Comparison of ENCODE assay signal across 8 cellular contexts in the genomic region with DNA sequence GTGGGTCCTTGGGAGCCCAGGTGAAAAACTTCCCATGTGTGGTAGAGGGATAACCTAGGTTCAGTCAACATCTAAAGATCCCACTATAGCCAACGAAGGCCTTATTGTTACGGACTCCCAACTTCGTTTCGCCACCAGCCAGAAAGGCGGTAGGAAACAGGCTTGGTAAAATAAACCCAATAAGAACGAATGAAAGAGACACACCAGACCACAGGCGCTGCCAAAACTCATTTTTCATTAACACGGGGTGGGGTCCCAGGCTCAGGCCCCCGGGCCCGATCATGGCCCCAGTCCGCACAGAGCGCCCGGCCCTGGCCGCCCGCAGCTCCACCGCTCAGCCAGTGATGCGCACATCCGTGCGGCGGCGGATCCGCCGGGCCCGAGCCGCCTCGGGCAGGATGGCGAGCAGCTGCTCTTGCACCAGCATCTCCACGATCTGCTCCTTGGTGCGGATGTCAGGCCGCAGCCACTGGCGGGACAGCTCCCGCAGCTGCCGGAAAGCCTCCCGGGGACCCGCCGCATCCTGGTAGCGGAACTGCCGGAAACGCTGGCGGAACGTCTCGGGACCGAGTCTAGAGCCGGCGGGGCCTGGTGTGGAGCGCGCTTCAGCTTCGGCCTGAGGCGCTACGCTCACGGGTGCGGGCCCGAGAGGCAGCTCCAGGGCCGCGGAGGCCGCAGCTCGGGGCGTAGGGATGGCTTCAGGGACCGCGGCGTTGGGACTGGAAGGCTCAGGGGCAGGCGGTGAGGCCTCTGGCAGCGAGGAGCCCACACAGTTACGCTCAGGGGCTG. TPM values are rescaled to one million over a fixed set of nuclear protein-coding genes. Genes with fewer than 3 reads are reported as not detected.
DNase-seq lines count a peak whose midpoint lies in the region; ATAC-seq and TF ChIP-seq lines count a peak whose summit lies in the region.

No MANE protein-coding gene starts in this region.

- TF ChIP-seq CTCF in PC-3 (conservative IDR thresholded peaks at IDR 0.05; ENCODE audit: low read depth, low read length): no peak
- TF ChIP-seq CTCF in fibroblast of lung (conservative IDR thresholded peaks at IDR 0.05 in 1 of 2, IDR thresholded peaks at IDR 0.05 in 1 of 2; ENCODE audit: low read depth in 1 of 2, low read length in 2 of 2): no peak
- no peak for TF ChIP-seq CTCF in neural crest cell (conservative IDR thresholded peaks at IDR 0.05)

- H3K27me3 Mint-ChIP-seq in activated T-helper 17 cell treated with anti-CD3 and anti-CD28 coated beads, Interleukin-2, amount 50 U/mL, for 72 hours: no peaks in the 10 kb centered on the region
- no peaks in the 10 kb centered on the region for H3K27me3 Mint-ChIP-seq in neural crest cell (ENCODE audit: low read depth)

- H3K27ac Mint-ChIP-seq in activated T-helper 17 cell treated with anti-CD3 and anti-CD28 coated beads, Interleukin-2, amount 50 U/mL, for 72 hours: peak overlapping the region; percentile 99
- H3K27ac Mint-ChIP-seq in neural crest cell (ENCODE audit: unreplicated experiment): peak overlapping the region; percentile 99

- H4K20me1 ChIP-seq in PC-3 (ENCODE audit: low read length) (no peaks in the 10 kb centered on the region), fibroblast of lung (ENCODE audit: control insufficient read depth, extremely low read depth, insufficient read depth, low read length) (no peaks in the 10 kb centered on the region)

- POLR2A ChIA-PET in PC-3 (lab: Charles Lee; ENCODE audit: unreplicated experiment): interaction anchor here (0.6 to 2.5 kb wide), 5 partner anchors 38 to 254 kb away, joined by 3 to 27 read pairs (median 5); a partner anchor contains a TSS

- peak overlapping the region; percentile 98 for H3K9ac ChIP-seq in PC-3 (ENCODE audit: low read length)
- peak overlapping the region; percentile 99 for H3K9ac ChIP-seq in fibroblast of lung (ENCODE audit: insufficient read depth, low read length)
- H3K9ac ChIP-seq in subcutaneous abdominal adipose tissue (ENCODE audit: low read length in 5 of 5): peak overlapping the region; percentile 96 to 100 (median 99)

- H3K4me1 Mint-ChIP-seq in activated T-helper 17 cell treated with anti-CD3 and anti-CD28 coated beads, Interleukin-2, amount 50 U/mL, for 72 hours: peaks cover 5% of the 10 kb centered on the region
- H3K4me1 Mint-ChIP-seq in neural crest cell: peaks cover 21% of the 10 kb centered on the region

- CTCF ChIA-PET in PC-3 (lab: Charles Lee): interaction anchor here (0.6 to 3.7 kb wide), 8 partner anchors 14 to 212 kb away, joined by 3 to 36 read pairs (median 4); a partner anchor contains a TSS

- H3K4me1 ChIP-seq in PC-3 (ENCODE audit: insufficient read depth, low read length): peaks cover 13% of the 10 kb centered on the region
- H3K4me1 ChIP-seq in fibroblast of lung (ENCODE audit: control insufficient read depth, extremely low read depth, insufficient read depth, low read length): peaks cover 4% of the 10 kb centered on the region
- peaks cover 6 to 30% (median 26%) of the 10 kb centered on the region in 5 donors for H3K4me1 ChIP-seq in subcutaneous abdominal adipose tissue (ENCODE audit: control insufficient read depth in 5 of 5, insufficient read depth in 5 of 5, low read length in 5 of 5)

- peak overlapping the region; percentile 99 for H3K4me3 Mint-ChIP-seq in activated T-helper 17 cell treated with anti-CD3 and anti-CD28 coated beads, Interleukin-2, amount 50 U/mL, for 72 hours
- peak overlapping the region; percentile 100 for H3K4me3 Mint-ChIP-seq in neural crest cell

- DNase-seq in NCI-H1105 treated with DMSO at 0.1 percent for 48 hours (lab: John Stamatoyannopoulos, UW): peak; percentile 4
- no peak for DNase-seq in NCI-H1105 (lab: John Stamatoyannopoulos, UW)
- DNase-seq in PC-3: peak; percentile 24
- DNase-seq in fibroblast of lung (ENCODE audit: low read depth in 2 of 2): peak; percentile 45 to 51
- peak; percentile 32 for DNase-seq in neural crest cell (ENCODE audit: low read depth, low spot score)

- H2AFZ ChIP-seq in PC-3 (ENCODE audit: low read length) (peak overlapping the region; percentile 69), fibroblast of lung (ENCODE audit: low read length) (peak overlapping the region; percentile 46)

- peak; percentile 9 for ATAC-seq in HG02981 (IDR thresholded peaks at IDR 0.05; ENCODE audit: unreplicated experiment)
- peak; percentile 24 for ATAC-seq in PC-3
- ATAC-seq in activated T-helper 17 cell treated with anti-CD3 and anti-CD28 coated beads, Interleukin-2, amount 50 U/mL, for 72 hours (replicated peaks): peak; percentile 23

- H3F3A ChIP-seq in PC-3 (ENCODE audit: low read length, unreplicated experiment): no peaks in the 10 kb centered on the region

- H3K27me3 ChIP-seq in PC-3 (ENCODE audit: low read length) (no peaks in the 10 kb centered on the region), fibroblast of lung (ENCODE audit: control insufficient read depth, insufficient read depth, low read length) (no peaks in the 10 kb centered on the region), subcutaneous abdominal adipose tissue (ENCODE audit: control insufficient read depth in 5 of 5, insufficient read depth in 4 of 5, low read length in 5 of 5) (no peaks in the 10 kb centered on the region)

- no peaks in the 10 kb centered on the region for H3K9me3 Mint-ChIP-seq in activated T-helper 17 cell treated with anti-CD3 and anti-CD28 coated beads, Interleukin-2, amount 50 U/mL, for 72 hours
- no peaks in the 10 kb centered on the region for H3K9me3 Mint-ChIP-seq in neural crest cell

- H3K9me2 ChIP-seq in PC-3 (replicated peaks; ENCODE audit: low read length): no peaks in the 10 kb centered on the region

- TSS peak; percentile 61 for BruUV-seq in PC-3 (replicated peaks; lab: Mats Ljungman, UMichigan)

- intact Hi-C loops in PC-3 (cut with micrococcal nuclease): loop anchor here (2.0 kb wide), 2 partner anchors 39 to 183 kb away; no protein-coding TSS in a partner anchor

- H3K4me3 ChIP-seq in PC-3 (ENCODE audit: low read length): peak overlapping the region; percentile 95
- peak overlapping the region; percentile 85 to 95 (median 88) for H3K4me3 ChIP-seq in fibroblast of lung (replicated peaks in 1 of 4; ENCODE audit: control extremely low read depth in 1 of 4, insufficient read depth in 1 of 4, low read depth in 3 of 4, low read length in 4 of 4)
- H3K4me3 ChIP-seq in subcutaneous abdominal adipose tissue (ENCODE audit: low read depth in 1 of 5, low read length in 5 of 5): peak overlapping the region; percentile 80 to 97 (median 92)

- H3K27ac ChIP-seq in PC-3 (ENCODE audit: low read length) (peak overlapping the region; percentile 93), fibroblast of lung (ENCODE audit: insufficient read depth, low read length) (peak overlapping the region; percentile 99), subcutaneous abdominal adipose tissue (ENCODE audit: low read depth, low read length) (peak overlapping the region; percentile 95)

- peak overlapping the region; percentile 91 for H3K4me2 ChIP-seq in PC-3 (ENCODE audit: low read length)
- H3K4me2 ChIP-seq in fibroblast of lung (ENCODE audit: extremely low read depth, insufficient read depth, low read length): peak overlapping the region; percentile 82

- H3K79me2 ChIP-seq in PC-3 (ENCODE audit: low read length) (peaks cover 31% of the 10 kb centered on the region), fibroblast of lung (ENCODE audit: control insufficient read depth, insufficient read depth, low read length) (peaks cover 22% of the 10 kb centered on the region)

- no peaks in the 10 kb centered on the region for H3K9me3 ChIP-seq in PC-3 (ENCODE audit: low read length)
- no peaks in the 10 kb centered on the region for H3K9me3 ChIP-seq in fibroblast of lung (ENCODE audit: control insufficient read depth, insufficient read depth, low read depth, low read length)
- no peaks in the 10 kb centered on the region for H3K9me3 ChIP-seq in subcutaneous abdominal adipose tissue (ENCODE audit: control insufficient read depth in 5 of 5, low read length in 5 of 5)

- H3K36me3 ChIP-seq in PC-3 (ENCODE audit: low read depth, low read length) (no peaks in the 10 kb centered on the region), fibroblast of lung (ENCODE audit: control insufficient read depth, insufficient read depth, low read length) (no peaks in the 10 kb centered on the region), subcutaneous abdominal adipose tissue (ENCODE audit: control insufficient read depth in 5 of 5, insufficient read depth in 5 of 5, low read length in 5 of 5) (peaks cover 0 to 5% (median 3%) of the 10 kb centered on the region in 5 donors)

- H3K36me3 Mint-ChIP-seq in activated T-helper 17 cell treated with anti-CD3 and anti-CD28 coated beads, Interleukin-2, amount 50 U/mL, for 72 hours (ENCODE audit: low read depth): peaks cover 34% of the 10 kb centered on the region
- H3K36me3 Mint-ChIP-seq in neural crest cell (ENCODE audit: low read depth): peaks cover 5% of the 10 kb centered on the region

RNA-seq across cellular contexts. Expression of a gene that starts 0.7 kb away (rescaled TPM):
- total RNA-seq in PC-3 (2014; rRNA removed): 90.9 and 101 TPM in 2 replicates
- total RNA-seq in activated T-helper 17 cell treated with anti-CD3 and anti-CD28 coated beads, Interleukin-2, amount 50 U/mL, for 72 hours: 10 to 100 TPM; 20.9 to 32.7 TPM
- 44.3 and 59.6 TPM in 2 replicates for total RNA-seq in fibroblast of lung
- 8.3 and 10.4 TPM in 2 replicates for polyA plus RNA-seq in fibroblast of lung
- 30.5 and 46.4 TPM in 2 replicates for polyA plus RNA-seq in fibroblast of lung (2012)
- polyA minus RNA-seq in fibroblast of lung (ENCODE audit: low replicate concordance): 5.1 and 8.3 TPM in 2 replicates
- total RNA-seq in neural crest cell: 77.8 and 82.1 TPM in 2 replicates

RNA-seq across cellular contexts. Expression of a gene that starts 14.8 kb away (rescaled TPM):
- total RNA-seq in PC-3 (2014; rRNA removed) (6.6 and 6.7 TPM in 2 replicates), fibroblast of lung (1.3 and 2.6 TPM in 2 replicates), neural crest cell (5.6 and 7.4 TPM in 2 replicates)
- 1 to 10 TPM; 5.0 to 5.1 TPM for total RNA-seq in activated T-helper 17 cell treated with anti-CD3 and anti-CD28 coated beads, Interleukin-2, amount 50 U/mL, for 72 hours
- polyA plus RNA-seq in fibroblast of lung: 1.1 and 1.5 TPM in 2 replicates
- 2.2 and 2.6 TPM in 2 replicates for polyA plus RNA-seq in fibroblast of lung (2012)
- not detected in 2 replicates for polyA minus RNA-seq in fibroblast of lung (ENCODE audit: low replicate concordance)
